Comparison of ENCODE assay signal across 18 cellular contexts in genomic region chr10:85667638-85668233, GRCh38.
DNase-seq lines count a peak whose midpoint lies in the region; ATAC-seq and TF ChIP-seq lines count a peak whose summit lies in the region.
"Had no signal": no experiment of that assay in that cellular context is flagged by ENCODE, and none has a peak within 500 bp of the region (broad histone marks: within the 10 kb centered on the region; RNA-seq: fewer than 3 reads in every experiment).

No MANE protein-coding gene starts in this region.

- CTCF ChIA-PET in Panc1 (lab: Charles Lee) = no interaction called here

- H3K14ac ChIP-seq in trophoblast cell (ENCODE audit: low read length) = no peak overlapping the region

- H3K27me3 ChIP-seq in HUES6 (ENCODE audit: control insufficient read depth, insufficient read depth, low read length) (no peaks in the 10 kb centered on the region), Panc1 (ENCODE audit: control insufficient read depth, insufficient read depth, low read length) (no peaks in the 10 kb centered on the region), trophoblast cell (ENCODE audit: insufficient read depth, low read length) (no peaks in the 10 kb centered on the region)
- H3K27me3 ChIP-seq: MG63 had no signal

- H3K79me2 ChIP-seq in trophoblast cell (ENCODE audit: control insufficient read depth, insufficient read depth, low read length, poor library complexity) = no peaks in the 10 kb centered on the region

- no peak overlapping the region for H3K9ac ChIP-seq in HUES6 (ENCODE audit: low read length)
- no peak overlapping the region for H3K9ac ChIP-seq in trophoblast cell (ENCODE audit: low read length)

- ATAC-seq in Panc1 (peak; percentile 46; the same call in 1 of the 2 replicates), HG02610 (IDR thresholded peaks at IDR 0.05; ENCODE audit: unreplicated experiment) (no peak)

- H2AFZ ChIP-seq in trophoblast cell (ENCODE audit: insufficient read depth, low read length, poor library complexity) = no peak overlapping the region

- peak overlapping the region; percentile 14 for H3K4me3 ChIP-seq in HUES6 (ENCODE audit: low read depth, low read length)
- no peak overlapping the region for H3K4me3 ChIP-seq in Panc1 (ENCODE audit: low read depth in 2 of 2, low read length in 2 of 2)
- no peak overlapping the region for H3K4me3 ChIP-seq in trophoblast cell (ENCODE audit: low read depth, low read length)
- H3K4me3 ChIP-seq: HAP-1, MG63 had no signal

- TF ChIP-seq CTCF in Panc1 (IDR thresholded peaks at IDR 0.05) = no peak

- H2AK5ac ChIP-seq in trophoblast cell (ENCODE audit: low read length) = no peak overlapping the region

- no peak overlapping the region for H4K91ac ChIP-seq in trophoblast cell (ENCODE audit: low read depth, low read length)

- POLR2A ChIA-PET in Panc1 (lab: Charles Lee) = no interaction called here

- H3K36me3 ChIP-seq in HUES6 (ENCODE audit: control insufficient read depth, insufficient read depth, low read length) = no peaks in the 10 kb centered on the region
- no peaks in the 10 kb centered on the region for H3K36me3 ChIP-seq in Panc1 (ENCODE audit: control insufficient read depth, insufficient read depth, low read length)
- no peaks in the 10 kb centered on the region for H3K36me3 ChIP-seq in trophoblast cell (ENCODE audit: control insufficient read depth in 1 of 2, insufficient read depth in 2 of 2, low read length in 2 of 2)
- H3K36me3 ChIP-seq: HAP-1, MG63 had no signal

- in situ Hi-C loops in Panc1 (cut with HindIII; ENCODE audit: low pct_unique_long_range_greater_than_20kb, low sequenced_read_pairs) = no loop called here

- no peak overlapping the region for H3K18ac ChIP-seq in trophoblast cell (ENCODE audit: low read length)

- no peak overlapping the region for H3K4me2 ChIP-seq in trophoblast cell (ENCODE audit: low read length)

- H3K4me1 ChIP-seq in HUES6 (ENCODE audit: control insufficient read depth, insufficient read depth, low read length) (peaks cover 18% of the 10 kb centered on the region), Panc1 (ENCODE audit: control insufficient read depth, insufficient read depth, low read length) (no peaks in the 10 kb centered on the region), trophoblast cell (ENCODE audit: control insufficient read depth in 1 of 2, insufficient read depth in 2 of 2, low read length in 2 of 2) (no peaks in the 10 kb centered on the region)
- H3K4me1 ChIP-seq: HAP-1 had no signal

- H3K23ac ChIP-seq in trophoblast cell (ENCODE audit: low read length) = no peak overlapping the region

- no peaks in the 10 kb centered on the region for H3K79me1 ChIP-seq in trophoblast cell (ENCODE audit: low read length)

- H3K27ac ChIP-seq in HUES6 (ENCODE audit: low read depth, low read length) (no peak overlapping the region), Panc1 (ENCODE audit: low read length) (no peak overlapping the region), trophoblast cell (ENCODE audit: low read depth, low read length) (no peak overlapping the region)

- H4K8ac ChIP-seq in trophoblast cell (ENCODE audit: low read depth, low read length) = no peak overlapping the region

- no peak overlapping the region for H2BK5ac ChIP-seq in trophoblast cell (ENCODE audit: low read depth, low read length, poor library complexity)

- no peak overlapping the region for H2BK120ac ChIP-seq in trophoblast cell (ENCODE audit: insufficient read depth, low read length, poor library complexity)

- no peak overlapping the region for H2BK12ac ChIP-seq in trophoblast cell (ENCODE audit: low read length)

- intact Hi-C loops in Panc1 (cut with micrococcal nuclease; ENCODE audit: unreplicated experiment) = no loop called here

- H4K12ac ChIP-seq in trophoblast cell (ENCODE audit: low read depth, low read length) = no peak overlapping the region

- H3K9me3 ChIP-seq in HUES6 (ENCODE audit: control insufficient read depth, insufficient read depth, low read depth, low read length) = no peaks in the 10 kb centered on the region; the same call in none of the 2 replicates
- H3K9me3 ChIP-seq in Panc1 (ENCODE audit: control insufficient read depth, insufficient read depth, low read depth, low read length) = no peaks in the 10 kb centered on the region
- no peaks in the 10 kb centered on the region for H3K9me3 ChIP-seq in trophoblast cell (ENCODE audit: insufficient read depth, low read depth, low read length)
- H3K9me3 ChIP-seq: HAP-1, MG63 had no signal

- H3K4ac ChIP-seq in trophoblast cell (ENCODE audit: low read depth, low read length) = no peak overlapping the region

- BruUV-seq in Panc1 (replicated peaks; lab: Mats Ljungman, UMichigan) = no TSS peak

- no CpG with 5 or more reads among the region's 5 CpGs for WGBS in trophoblast cell (ENCODE audit: extremely low coverage, insufficient coverage, insufficient read length)

- DNase-seq in Panc1 (ENCODE audit: low read depth, low spot score) (no peak), iPS DF 19.7 (ENCODE audit: low read depth, low spot score) (peak; percentile 25), nucleus accumbens (lab: John Stamatoyannopoulos, UW) (no peak), midbrain (lab: John Stamatoyannopoulos, UW) (no peak), trophoblast cell (no peak)
- DNase-seq: CD4-positive, CD25-positive, alpha-beta regulatory T cell; DMS53; MG63; NCI-H1092; NCI-H1694; NCI-H2107; NCI-H226; NCI-H526 treated with DMSO at 0.1 percent for 48 hours; OCI-M1; RPMI8226 had no signal
